ENCODE assay signal across 8 cellular contexts in the genomic region with DNA sequence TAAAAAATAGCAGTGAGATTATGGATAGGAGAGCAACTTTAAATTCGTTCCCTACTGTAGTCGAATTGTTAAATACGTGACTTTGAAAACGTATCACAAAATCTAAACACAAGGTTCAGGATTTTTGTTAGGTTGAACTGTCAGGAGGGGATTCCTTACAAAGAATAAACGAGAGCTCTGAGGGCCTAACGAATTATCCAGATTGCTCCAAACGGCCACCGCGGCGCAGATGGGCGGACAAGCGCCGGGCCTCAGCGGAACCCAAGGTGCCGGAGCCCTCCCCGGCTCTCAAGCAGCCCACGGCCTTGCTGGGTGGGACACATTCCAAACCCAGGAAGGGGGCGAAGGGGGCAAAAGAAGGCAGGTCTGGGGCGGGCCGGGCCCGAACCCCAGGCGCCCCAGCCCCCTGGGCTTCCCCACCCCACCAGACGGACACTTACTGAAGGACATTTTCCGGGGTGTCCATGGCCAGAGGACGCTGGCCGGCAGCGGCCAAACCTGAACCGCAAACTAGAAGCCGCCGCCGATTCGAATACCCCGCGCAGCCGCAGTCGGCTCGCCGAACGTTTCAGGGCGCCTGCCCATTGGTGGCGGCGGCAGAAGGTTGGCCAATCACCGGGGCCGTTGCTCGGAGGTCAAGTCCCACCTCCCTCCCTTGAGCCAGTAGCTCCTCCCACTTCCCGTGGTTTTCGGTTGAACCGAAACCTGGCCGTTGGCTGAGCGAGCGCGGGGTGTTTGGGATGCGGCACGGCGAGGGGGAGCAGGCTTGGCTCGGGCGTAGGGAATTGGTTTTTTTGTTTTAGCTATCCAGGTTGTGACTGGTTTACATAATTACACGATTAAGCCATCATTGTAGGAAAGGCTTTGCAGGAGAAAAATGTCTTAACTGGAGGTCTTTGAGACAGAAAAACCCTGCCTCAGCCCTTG. TPM values are rescaled to one million over a fixed set of nuclear protein-coding genes. Genes with fewer than 3 reads are reported as not detected.
DNase-seq lines count a peak whose midpoint lies in the region; ATAC-seq and TF ChIP-seq lines count a peak whose summit lies in the region.

A gene (minus strand): TSS at position 534 of the 927 bp plus-strand sequence. CDS start 68 bp downstream, at position 466.

- no peak for TF ChIP-seq CTCF in activated B cell treated with CpG ODN at 0.5 μM for 24 hours (IDR thresholded peaks at IDR 0.05)

- peaks cover 34% of the 10 kb centered on the region for H3K4me1 Mint-ChIP-seq in activated B cell treated with CpG ODN at 0.5 μM for 24 hours

- peak within 1 kb of the TSS; percentile 97 for H3K27ac Mint-ChIP-seq in activated B cell treated with CpG ODN at 0.5 μM for 24 hours

- in situ Hi-C loops in GM18951 (cut with MboI; ENCODE audit: low sequenced_read_pairs, unreplicated experiment) = no loop called here

- CTCF ChIA-PET in activated B cell treated with CpG ODN at 0.5 μM for 24 hours (lab: Charles Lee) = interaction anchor here (1.7 kb wide), 1 partner anchor 77 kb away, joined by 9 read pairs; no protein-coding TSS in a partner anchor

- DNase-seq in AG08395 (ENCODE audit: low spot score) (peak; percentile 100), NCI-H345 (lab: John Stamatoyannopoulos, UW) (peak; percentile 98), activated B cell treated with CpG ODN at 0.5 μM for 24 hours (peak; percentile 89), inferior parietal cortex (ENCODE audit: extremely low spot score) (peak; percentile 96)
- DNase-seq in central memory CD4-positive, alpha-beta T cell = peak; percentile 94
- DNase-seq in stimulated activated CD4-positive, alpha-beta T cell treated with anti-CD3 and anti-CD28 coated beads, Interleukin-12 subunit alpha, Interleukin-12 subunit beta, amount 100 ng/mL, for 24 hours (ENCODE audit: low read depth in 2 of 2) = peak; percentile 88 to 94

- POLR2A ChIA-PET in activated B cell treated with CpG ODN at 0.5 μM for 24 hours (lab: Charles Lee) = interaction anchor here (0.6 to 1.1 kb wide), 2 partner anchors 10 to 77 kb away, joined by 3 to 4 read pairs; no protein-coding TSS in a partner anchor

- no peaks in the 10 kb centered on the region for H3K9me3 Mint-ChIP-seq in activated B cell treated with CpG ODN at 0.5 μM for 24 hours

- peak; percentile 79 for ATAC-seq in HG03196 (IDR thresholded peaks at IDR 0.05; ENCODE audit: unreplicated experiment)
- peak; percentile 92 for ATAC-seq in activated B cell treated with CpG ODN at 0.5 μM for 24 hours (ENCODE audit: low read depth)

- peak within 1 kb of the TSS; percentile 96 for H3K4me3 Mint-ChIP-seq in activated B cell treated with CpG ODN at 0.5 μM for 24 hours

- peak; percentile 89 for TF ChIP-seq POLR2A in GM18951 (IDR thresholded peaks at IDR 0.05; ENCODE audit: extremely low read depth, insufficient read depth, insufficient read length)

- no peaks in the 10 kb centered on the region for H3K27me3 Mint-ChIP-seq in activated B cell treated with CpG ODN at 0.5 μM for 24 hours

- intact Hi-C loops in activated B cell treated with CpG ODN at 0.5 μM for 24 hours (cut with micrococcal nuclease) = loop anchor here (5.0 to 10.0 kb wide), 5 partner anchors 130 to 1597 kb away; a partner anchor contains a TSS

- peaks cover 5% of the 10 kb centered on the region for H3K36me3 Mint-ChIP-seq in activated B cell treated with CpG ODN at 0.5 μM for 24 hours (ENCODE audit: low read depth)

RNA-seq across cellular contexts. Expression of the gene that starts here (rescaled TPM):
- total RNA-seq in activated B cell treated with CpG ODN at 0.5 μM for 24 hours = 5.9 and 6.2 TPM in 2 replicates

Comparison
In these comparisons a context has a peak if more than half of its experiments do, and no peak if none do; other contexts are left out.
1. Peak in every context shown above with its lines: DNase-seq and ATAC-seq.